Comparison of ENCODE assay signal across 8 cellular contexts in the genomic region with DNA sequence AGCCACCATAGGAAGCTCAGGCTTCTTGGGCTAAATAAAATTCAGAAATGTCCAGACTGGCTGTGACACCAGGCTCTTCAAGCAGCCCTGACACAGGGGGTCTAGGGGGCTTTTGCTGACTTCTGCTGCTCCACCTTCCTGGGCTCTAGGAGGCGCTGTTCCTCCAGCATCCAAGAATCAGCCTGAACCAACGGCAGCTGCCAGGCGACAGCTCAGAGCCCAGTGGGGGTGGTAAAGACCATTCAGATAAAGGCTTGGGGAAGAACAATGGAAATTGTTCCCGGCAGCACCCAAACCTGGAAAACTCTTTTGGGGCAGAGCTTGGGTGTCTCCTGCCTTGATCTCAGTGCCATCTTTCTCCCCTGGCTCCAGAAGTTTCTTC. TPM values are rescaled to one million over a fixed set of nuclear protein-coding genes. Genes with fewer than 3 reads are reported as not detected.
A peak's percentile ranks its signal among the peaks of the same experiment; 100 is the strongest.
DNase-seq lines count a peak whose midpoint lies in the region; ATAC-seq and TF ChIP-seq lines count a peak whose summit lies in the region.

No MANE protein-coding gene starts in this region.

- H3K14ac ChIP-seq in mesenchymal stem cell (ENCODE audit: low read length in 2 of 2): no peak overlapping the region

- no peaks in the 10 kb centered on the region for H3K27me3 ChIP-seq in HL-60 (ENCODE audit: insufficient read depth, poor library complexity, severe bottlenecking)
- H3K27me3 ChIP-seq in WERI-Rb-1 (ENCODE audit: insufficient read depth, low read depth, severe bottlenecking): no peaks in the 10 kb centered on the region
- H3K27me3 ChIP-seq in mesenchymal stem cell (ENCODE audit: control insufficient read depth in 1 of 2, insufficient read depth in 1 of 2, low read length in 2 of 2): peaks cover 28 to 42% of the 10 kb centered on the region in 2 experiments
- no peaks in the 10 kb centered on the region for H3K27me3 ChIP-seq in transverse colon

- no peak overlapping the region for H2BK5ac ChIP-seq in mesenchymal stem cell (ENCODE audit: low read depth, low read length, poor library complexity, severe bottlenecking)

- H2BK120ac ChIP-seq in mesenchymal stem cell (ENCODE audit: low read depth, low read length): no peak overlapping the region

- H3K79me1 ChIP-seq in mesenchymal stem cell (replicated peaks; ENCODE audit: low read length, poor library complexity, severe bottlenecking): no peaks in the 10 kb centered on the region

- no peak overlapping the region for H2BK15ac ChIP-seq in mesenchymal stem cell (ENCODE audit: low read depth, poor library complexity, severe bottlenecking)

- TF ChIP-seq EP300 in transverse colon (IDR thresholded peaks at IDR 0.05; ENCODE audit: low read depth): no peak

- H3K9me3 ChIP-seq in WERI-Rb-1 (ENCODE audit: severe bottlenecking): no peaks in the 10 kb centered on the region
- H3K9me3 ChIP-seq in mesenchymal stem cell (ENCODE audit: control insufficient read depth, low read length): peaks cover 6% of the 10 kb centered on the region
- no peaks in the 10 kb centered on the region for H3K9me3 ChIP-seq in transverse colon

- H3K18ac ChIP-seq in mesenchymal stem cell (ENCODE audit: low read depth in 1 of 2, low read length in 2 of 2): no peak overlapping the region

- H3K4me3 ChIP-seq in HL-60 (replicated peaks; ENCODE audit: insufficient read depth, low read length) (no peak overlapping the region), WERI-Rb-1 (ENCODE audit: low read depth, low read length) (peak overlapping the region; percentile 12; the same call in 1 of the 2 replicates), mesenchymal stem cell (ENCODE audit: insufficient read depth in 1 of 2, low read depth in 1 of 2, low read length in 2 of 2) (peak overlapping the region in 1 of 2 experiments; percentile 74), transverse colon (no peak overlapping the region)

- H3K23ac ChIP-seq in mesenchymal stem cell (ENCODE audit: low read length in 2 of 2): no peak overlapping the region

- no peak for DNase-seq in AG09319 (ENCODE audit: extremely low read depth, low read depth)
- peak in 1 of 2 experiments; percentile 75 for DNase-seq in HL-60 (ENCODE audit: low read depth in 1 of 2, low spot score in 1 of 2)
- DNase-seq in WERI-Rb-1: peak; percentile 74
- peak; percentile 30 for DNase-seq in cerebellar cortex (ENCODE audit: low spot score)
- DNase-seq in mesenchymal stem cell: peak; percentile 6
- no peak for DNase-seq in transverse colon

- WGBS in mesenchymal stem cell: 10% methylated on average over 4 of the region's 4 CpGs
- WGBS in transverse colon (ENCODE audit: low coverage in 1 of 2), 2 donors: 30% methylated on average over 4 of the region's 4 CpGs; no CpG with 5 or more reads in 1 of the 2 donors

- intact Hi-C loops in transverse colon (cut with DNase I; ENCODE audit: low total_unique reads): no loop called here

- no peak overlapping the region for H2BK12ac ChIP-seq in mesenchymal stem cell (ENCODE audit: low read length in 2 of 2)

- no peak overlapping the region for H3K4ac ChIP-seq in mesenchymal stem cell (ENCODE audit: low read depth in 1 of 2, low read length in 2 of 2)

- TF ChIP-seq CTCF in AG09319 (IDR thresholded peaks at IDR 0.05; ENCODE audit: low read depth, low read length) (peak; percentile 35), HL-60 (IDR thresholded peaks at IDR 0.05; ENCODE audit: insufficient read depth, low read length) (peak; percentile 70), WERI-Rb-1 (IDR thresholded peaks at IDR 0.05; ENCODE audit: low read depth, low read length) (peak; percentile 86), transverse colon (IDR thresholded peaks at IDR 0.05) (peak in 3 of 5 experiments; percentile 8 to 32 (median 25))

- no peak overlapping the region for H3K9ac ChIP-seq in mesenchymal stem cell (ENCODE audit: low read length)

- no peak for ATAC-seq in HG02884 (IDR thresholded peaks at IDR 0.05; ENCODE audit: unreplicated experiment)
- no peak for ATAC-seq in HG03045 (IDR thresholded peaks at IDR 0.05; ENCODE audit: unreplicated experiment)

- in situ Hi-C loops in transverse colon (cut with MboI; ENCODE audit: low pct_ligation_motif_present in 1 of 4, low pct_unique_long_range_greater_than_20kb in 1 of 4, low sequenced_read_pairs in 3 of 4): no loop called here

- no peak overlapping the region for H4K91ac ChIP-seq in mesenchymal stem cell (ENCODE audit: low read length)

- TF ChIP-seq POLR2A in transverse colon (IDR thresholded peaks at IDR 0.05): no peak

- no peak overlapping the region for H4K8ac ChIP-seq in mesenchymal stem cell (ENCODE audit: low read length)

- H3K27ac ChIP-seq in HL-60 (replicated peaks) (no peak overlapping the region), WERI-Rb-1 (peak overlapping the region; percentile 5; the same call in 1 of the 2 replicates), mesenchymal stem cell (ENCODE audit: low read length, poor library complexity, severe bottlenecking) (no peak overlapping the region), transverse colon (no peak overlapping the region)

- no peak overlapping the region for H2AK5ac ChIP-seq in mesenchymal stem cell (ENCODE audit: low read length, severe bottlenecking)

- H3K36me3 ChIP-seq in WERI-Rb-1 (no peaks in the 10 kb centered on the region), mesenchymal stem cell (ENCODE audit: control insufficient read depth in 1 of 2, insufficient read depth in 2 of 2, low read depth in 1 of 2, low read length in 2 of 2) (no peaks in the 10 kb centered on the region), transverse colon (no peaks in the 10 kb centered on the region)

- no peak overlapping the region for H2AFZ ChIP-seq in mesenchymal stem cell (ENCODE audit: low read depth, low read length)

- H3K4me1 ChIP-seq in mesenchymal stem cell (ENCODE audit: control insufficient read depth, insufficient read depth, low read depth, low read length) (no peaks in the 10 kb centered on the region), transverse colon (no peaks in the 10 kb centered on the region)

- H3K4me2 ChIP-seq in mesenchymal stem cell (ENCODE audit: low read length, poor library complexity, severe bottlenecking): no peak overlapping the region

RNA-seq across cellular contexts. Expression of a gene that starts 21.6 kb away (rescaled TPM):
- polyA plus RNA-seq in mesenchymal stem cell (2013, experiment 1 of 2): not detected
- not detected for polyA plus RNA-seq in mesenchymal stem cell (2013, experiment 2 of 2)
- 10 to 100 TPM in 1 of 4 donors, 1 to 10 TPM in 3; 1.4 to 35.2 (median 8.7) TPM for total RNA-seq in transverse colon

RNA-seq across cellular contexts. Expression of a gene that starts 41.8 kb away (rescaled TPM):
- 77.6 TPM for polyA plus RNA-seq in mesenchymal stem cell (2013, experiment 1 of 2)
- polyA plus RNA-seq in mesenchymal stem cell (2013, experiment 2 of 2): 81.4 TPM
- 10 to 100 TPM; 12.7 to 34.3 (median 18.5) TPM for total RNA-seq in transverse colon

Comparison
In these comparisons a context has a peak if more than half of its experiments do, and no peak if none do; other contexts are left out.
1. DNase-seq: peak in WERI-Rb-1 (single experiment), cerebellar cortex (single experiment) and mesenchymal stem cell (single experiment); none in AG09319 (single experiment) and transverse colon (single experiment).
2. CTCF ChIP-seq: peak in every context shown above with its lines; median percentile 86 in WERI-Rb-1; 70 in HL-60; 35 in AG09319; 25 in transverse colon.